Comparison of ENCODE assay signal across 1 cellular context in genomic region chr1:26748351-26748750, GRCh38.
A peak's percentile ranks its signal among the peaks of the same experiment; 100 is the strongest.
TF ChIP-seq lines count a peak whose summit lies in the region.

No MANE protein-coding gene starts in this region.

TF ChIP-seq in H1, 55 proteins besides CTCF, POLR2A, EP300 and RAD21:
- no peak for TF ChIP-seq NANOG (IDR thresholded peaks at IDR 0.05; ENCODE audit: insufficient read depth, low read depth, low read length, poor library complexity, severe bottlenecking)
- TF ChIP-seq ZNF274 (IDR thresholded peaks at IDR 0.05; ENCODE audit: borderline replicate concordance, extremely low read depth, low read length) = no peak
- TF ChIP-seq KDM4A (IDR thresholded peaks at IDR 0.05; ENCODE audit: low read depth, low read length, severe bottlenecking) = no peak
- TF ChIP-seq POLR2AphosphoS5 (IDR thresholded peaks at IDR 0.05; ENCODE audit: low read depth, low read length) = 0 out of 2 replicates have a peak, but pooled peaks have one; percentile 52
- no peak for TF ChIP-seq EGR1 (IDR thresholded peaks at IDR 0.05; ENCODE audit: borderline replicate concordance, low read depth, low read length)
